1 cellular context compared by ENCODE assay signal in genomic region chr5:177433658-177434217, GRCh38.
TF ChIP-seq lines count a peak whose summit lies in the region.

No MANE protein-coding gene starts in this region.

TF ChIP-seq in HepG2, 621 proteins besides CTCF, POLR2A, EP300 and RAD21:
- peak; percentile 94 for TF ChIP-seq AGO1 (IDR thresholded peaks at IDR 0.05; ENCODE audit: low read depth, low read length, poor library complexity, severe bottlenecking)
- peak; percentile 90 for TF ChIP-seq AGO2 (optimal IDR thresholded peaks at IDR 0.05; ENCODE audit: low read depth, low read length)
- TF ChIP-seq JUNB (CRISPR knock-in tag; IDR thresholded peaks at IDR 0.05; ENCODE audit: borderline replicate concordance): no peak
- peak; percentile 71 for TF ChIP-seq RBFOX2 (IDR thresholded peaks at IDR 0.05; ENCODE audit: low read depth, low read length)
- TF ChIP-seq ERF (CRISPR knock-in tag; IDR thresholded peaks at IDR 0.05): no peak
- TF ChIP-seq POLR2G (IDR thresholded peaks at IDR 0.05; ENCODE audit: low read depth, low read length): peak; percentile 25; the same call in 1 of the 2 replicates
- peak; percentile 4; the same call in 1 of the 2 replicates for TF ChIP-seq GABPB1 (CRISPR knock-in tag; IDR thresholded peaks at IDR 0.05)
TF ChIP-seq in HepG2: peak in this region for 5.
